In genomic region chr15:95086543-95087252, GRCh38 we compare ENCODE assay signal across 15 cellular contexts.
DNase-seq lines count a peak whose midpoint lies in the region; ATAC-seq and FAIRE-seq lines count a peak whose summit lies in the region.
"Had no signal": no experiment of that assay in that cellular context is flagged by ENCODE, and none has a peak within 500 bp of the region (broad histone marks: within the 10 kb centered on the region; RNA-seq: fewer than 3 reads in every experiment).

No MANE protein-coding gene starts in this region.

- DNase-seq in AG20443 (ENCODE audit: low spot score) = peak; percentile 16
- DNase-seq in Jurkat, Clone E6-1 (ENCODE audit: low read depth, low spot score) = peak; percentile 1
- DNase-seq in mesendoderm = peak; percentile 62
- DNase-seq in stimulated activated CD8-positive, alpha-beta memory T cell treated with anti-CD3 and anti-CD28 coated beads, Interleukin-4, amount 100 ng/mL, for 48 hours = no peak
- no peak for DNase-seq in NCI-H2107 (lab: John Stamatoyannopoulos, UW)
- DNase-seq: activated B cell treated with CpG ODN at 0.5 μM for 24 hours; CD8-positive, alpha-beta T cell; H7; midbrain; NCI-H524; thyroid gland had no signal

- no peak overlapping the region for H3K4ac ChIP-seq in mesendoderm (ENCODE audit: low read depth, low read length)

- ATAC-seq in GM18517 (IDR thresholded peaks at IDR 0.05; ENCODE audit: unreplicated experiment) (no peak), GM18868 (IDR thresholded peaks at IDR 0.05; ENCODE audit: unreplicated experiment) (no peak)
- ATAC-seq: activated T-helper 17 cell treated with anti-CD3 and anti-CD28 coated beads, Interleukin-2, amount 50 U/mL, for 72 hours; CD8-positive, alpha-beta T cell had no signal

- H3K23ac ChIP-seq in mesendoderm (ENCODE audit: low read length) = no peak overlapping the region

- no peak overlapping the region for H3K27ac ChIP-seq in mesendoderm (ENCODE audit: low read depth, low read length)
- H3K27ac ChIP-seq: thyroid gland had no signal

- H3K4me1 ChIP-seq in mesendoderm (ENCODE audit: control insufficient read depth, low read depth, low read length) = no peaks in the 10 kb centered on the region
- H3K4me1 ChIP-seq: thyroid gland had no signal

- H3K4me3 ChIP-seq in Jurkat, Clone E6-1 (ENCODE audit: low read length) = no peak overlapping the region
- no peak overlapping the region for H3K4me3 ChIP-seq in mesendoderm (ENCODE audit: low read length)
- H3K4me3 ChIP-seq: thyroid gland had no signal

- peak overlapping the region; percentile 18 for H3K18ac ChIP-seq in mesendoderm (ENCODE audit: low read length)

- H2AK5ac ChIP-seq in mesendoderm (ENCODE audit: low read length) = no peak overlapping the region

- H2BK5ac ChIP-seq in mesendoderm (ENCODE audit: low read length) = no peak overlapping the region

- H3K36me3 ChIP-seq in mesendoderm (ENCODE audit: control insufficient read depth, insufficient read depth, low read length) = no peaks in the 10 kb centered on the region
- H3K36me3 ChIP-seq: thyroid gland had no signal

- H3K56ac ChIP-seq in mesendoderm (ENCODE audit: low read length) = no peak overlapping the region

- WGBS in mesendoderm (ENCODE audit: extremely low coverage, insufficient coverage, low lambda C conversion rate) = no CpG with 5 or more reads among the region's 5 CpGs

- no peaks in the 10 kb centered on the region for H3K27me3 ChIP-seq in mesendoderm (ENCODE audit: insufficient read depth, low read length, poor library complexity)
- H3K27me3 ChIP-seq: thyroid gland had no signal

- H3K4me2 ChIP-seq in mesendoderm (ENCODE audit: low read length) = no peak overlapping the region

- no peak overlapping the region for H4K8ac ChIP-seq in mesendoderm (ENCODE audit: low read depth, low read length)

- no peaks in the 10 kb centered on the region for H3K79me1 ChIP-seq in mesendoderm (ENCODE audit: low read length)

- H2BK120ac ChIP-seq in mesendoderm (ENCODE audit: low read depth, low read length) = no peak overlapping the region

- no peak overlapping the region for H3K9ac ChIP-seq in mesendoderm (ENCODE audit: low read length)

- FAIRE-seq in endometrium (lab: Jason Lieb, UNC) = peak; percentile 31

- H4K5ac ChIP-seq in mesendoderm (ENCODE audit: low read length) = no peak overlapping the region

- no peaks in the 10 kb centered on the region for H3K79me2 ChIP-seq in mesendoderm (ENCODE audit: control insufficient read depth, insufficient read depth, low read length)

- H2BK15ac ChIP-seq in mesendoderm (replicated peaks; ENCODE audit: low read depth) = no peak overlapping the region

Comparison
In these comparisons a context has a peak if more than half of its experiments do, and no peak if none do; other contexts are left out.
1. DNase-seq: peak in AG20443 (single experiment), Jurkat, Clone E6-1 (single experiment) and mesendoderm (single experiment); none in stimulated activated CD8-positive, alpha-beta memory T cell treated with anti-CD3 and anti-CD28 coated beads, Interleukin-4, amount 100 ng/mL, for 48 hours (single experiment) and NCI-H2107 (single experiment).